ENCODE assay signal across 9 cellular contexts in genomic region chr5:118956727-118957126, GRCh38. TPM values are rescaled to one million over a fixed set of nuclear protein-coding genes. Genes with fewer than 3 reads are reported as not detected.
DNase-seq lines count a peak whose midpoint lies in the region; ATAC-seq and TF ChIP-seq lines count a peak whose summit lies in the region.
"Had no signal": no experiment of that assay in that cellular context is flagged by ENCODE, and none has a peak within 500 bp of the region (broad histone marks: within the 10 kb centered on the region; RNA-seq: fewer than 3 reads in every experiment).

No MANE protein-coding gene starts in this region.

- H3K36me3 ChIP-seq in body of pancreas (replicated peaks in 1 of 2; ENCODE audit: insufficient read depth in 1 of 2, low read depth in 2 of 2) (no peaks in the 10 kb centered on the region), neural cell (ENCODE audit: insufficient read depth, low read length) (no peaks in the 10 kb centered on the region)

- TF ChIP-seq RAD21 in neural cell (conservative IDR thresholded peaks at IDR 0.05), result peak; percentile 84

- no peaks in the 10 kb centered on the region for H3K9me3 ChIP-seq in body of pancreas
- H3K9me3 ChIP-seq in neural cell (ENCODE audit: low read length), result no peaks in the 10 kb centered on the region

- H3K4me2 ChIP-seq in neural cell (ENCODE audit: low read length), result no peak overlapping the region

- H3K27me3 ChIP-seq in body of pancreas (no peaks in the 10 kb centered on the region), neural cell (ENCODE audit: insufficient read depth, low read depth, low read length) (no peaks in the 10 kb centered on the region)

- WGBS in body of pancreas, 2 donors, result 25 to 27% methylated on average over 2 of the region's 2 CpGs

- no peaks in the 10 kb centered on the region for H4K20me1 ChIP-seq in neural cell (ENCODE audit: insufficient read depth)

- H3K9me2 ChIP-seq in neural cell (ENCODE audit: insufficient read depth, low read length), result no peaks in the 10 kb centered on the region

- TF ChIP-seq POLR2A in body of pancreas (IDR thresholded peaks at IDR 0.05), result no peak

- H2AFZ ChIP-seq in neural cell (ENCODE audit: low read depth, low read length), result no peak overlapping the region

- intact Hi-C loops in body of pancreas (cut with DNase I), result no loop called here

- H3K4me3 ChIP-seq in body of pancreas (no peak overlapping the region), neural cell (ENCODE audit: low read length) (no peak overlapping the region)

- H3K79me2 ChIP-seq in neural cell (replicated peaks; ENCODE audit: insufficient read depth, low read length), result no peaks in the 10 kb centered on the region

- DNase-seq in DMS 273 (lab: John Stamatoyannopoulos, UW; ENCODE audit: unreplicated experiment) (peak; percentile 51), DMS 273 treated with DMSO at 0.1 percent for 48 hours (lab: John Stamatoyannopoulos, UW) (no peak), NCI-H2171 treated with DMSO at 0.1 percent for 48 hours (lab: John Stamatoyannopoulos, UW) (peak; percentile 36), body of pancreas (no peak), COLO829 (ENCODE audit: low spot score) (no peak), NCI-H774 (lab: John Stamatoyannopoulos, UW) (no peak)
- DNase-seq: effector CD8-positive, alpha-beta T cell had no signal

- H3F3A ChIP-seq in neural cell (ENCODE audit: insufficient read depth, low read length, poor library complexity, severe bottlenecking), result no peaks in the 10 kb centered on the region

- H3K9ac ChIP-seq in neural cell (ENCODE audit: low read length), result no peak overlapping the region

- peaks cover 7% of the 10 kb centered on the region for H3K4me1 ChIP-seq in body of pancreas

- TF ChIP-seq CTCF in body of pancreas (IDR thresholded peaks at IDR 0.05) (peak in 6 of 7 experiments; percentile 16 to 48 (median 40)), neural cell (IDR thresholded peaks at IDR 0.05; ENCODE audit: poor library complexity, severe bottlenecking) (peak; percentile 75)

- no peak for ATAC-seq in body of pancreas
- ATAC-seq in HG03280 (IDR thresholded peaks at IDR 0.05; ENCODE audit: unreplicated experiment), result no peak

- no peak for TF ChIP-seq EP300 in neural cell (conservative IDR thresholded peaks at IDR 0.05; ENCODE audit: poor library complexity, severe bottlenecking)

- no peak overlapping the region for H3K27ac ChIP-seq in body of pancreas
- H3K27ac ChIP-seq in neural cell (ENCODE audit: low read length), result no peak overlapping the region

TF ChIP-seq in neural cell, 6 proteins besides CTCF, POLR2A, EP300 and RAD21:
- TF ChIP-seq SMC3 (conservative IDR thresholded peaks at IDR 0.05; ENCODE audit: poor library complexity), result peak; percentile 82
- no peak for TF ChIP-seq POLR2AphosphoS5 (IDR thresholded peaks at IDR 0.05)

RNA-seq across cellular contexts. Expression of gene DTWD2, which starts 31.6 kb away (rescaled TPM):
- 10 to 100 TPM in 1 of 2 donors, 1 to 10 TPM in 1; 7.5 to 29.7 TPM for total RNA-seq in body of pancreas
- polyA plus RNA-seq in neural cell, result 3.3 and 6.6 TPM in 2 replicates
- 8.2 and 11.4 TPM in 2 replicates for polyA minus RNA-seq in neural cell

Comparison
In these comparisons a context has a peak if more than half of its experiments do, and no peak if none do; other contexts are left out.
1. DNase-seq: peak in DMS 273 (single experiment) and NCI-H2171 treated with DMSO at 0.1 percent for 48 hours (single experiment); none in DMS 273 treated with DMSO at 0.1 percent for 48 hours (single experiment), body of pancreas (0 of 4), COLO829 (single experiment) and NCI-H774 (single experiment).